7 cellular contexts compared by ENCODE assay signal in genomic region chr4:9493589-9493988, GRCh38. TPM values are rescaled to one million over a fixed set of nuclear protein-coding genes. Genes with fewer than 3 reads are reported as not detected.
"Had no signal": no experiment of that assay in that cellular context is flagged by ENCODE, and none has a peak within 500 bp of the region (broad histone marks: within the 10 kb centered on the region; RNA-seq: fewer than 3 reads in every experiment).

No MANE protein-coding gene starts in this region.

RNA-seq across cellular contexts. Expression of gene DEFB131A, which starts 49.4 kb away (rescaled TPM):
- total RNA-seq: GM23248, GM23338, H1, H4, H7, H9, HFFc6 had no signal
